Comparison of ENCODE assay signal across 1 cellular context in the genomic region with DNA sequence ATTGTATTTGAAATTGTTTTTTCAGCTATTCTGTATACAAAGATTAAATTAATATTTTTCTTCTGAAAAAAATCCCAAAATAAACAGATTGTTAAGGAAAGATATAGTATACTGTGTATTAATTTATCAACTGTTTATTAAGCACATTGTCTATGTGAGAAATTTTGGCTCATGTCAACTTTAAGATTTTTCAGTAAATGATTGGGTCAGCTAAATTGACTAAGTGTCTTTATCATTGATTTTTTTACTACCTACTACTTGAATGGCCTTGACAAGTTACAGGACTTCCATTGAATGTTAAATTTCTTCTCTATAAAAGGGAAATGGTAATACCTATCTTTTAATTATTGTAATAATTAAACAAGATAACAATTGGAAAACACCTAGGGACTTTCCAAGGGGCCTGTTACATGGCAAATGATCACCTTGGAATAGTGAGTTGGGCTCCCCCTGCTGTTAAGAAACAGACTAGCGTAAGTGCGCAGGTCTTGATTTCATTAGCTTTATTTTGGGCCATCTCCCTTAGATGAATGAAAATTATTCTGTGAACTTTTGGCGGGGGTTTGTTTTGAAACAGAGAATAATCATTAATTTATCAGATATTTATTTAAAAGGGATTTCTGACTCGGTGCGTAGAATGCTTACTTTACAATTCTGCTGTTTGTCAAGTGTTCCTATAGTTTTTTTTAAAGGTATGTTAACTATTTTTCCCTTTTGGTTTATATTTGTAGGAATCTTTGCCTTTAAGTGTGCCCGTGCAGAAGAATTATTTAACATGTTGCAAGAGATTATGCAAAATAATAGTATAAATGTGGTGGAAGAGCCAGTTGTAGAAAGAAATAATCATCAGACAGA.
TF ChIP-seq lines count a peak whose summit lies in the region.

No MANE protein-coding gene starts in this region.

TF ChIP-seq in H1, 55 proteins besides CTCF, POLR2A, EP300 and RAD21 (continued from another document):
- TF ChIP-seq, protein P1, sequence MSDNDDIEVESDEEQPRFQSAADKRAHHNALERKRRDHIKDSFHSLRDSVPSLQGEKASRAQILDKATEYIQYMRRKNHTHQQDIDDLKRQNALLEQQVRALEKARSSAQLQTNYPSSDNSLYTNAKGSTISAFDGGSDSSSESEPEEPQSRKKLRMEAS (IDR thresholded peaks at IDR 0.05): no peak
- no peak for TF ChIP-seq TEAD4 (IDR thresholded peaks at IDR 0.05; ENCODE audit: low read depth, low read length)
